Comparison of ENCODE assay signal across 1 cellular context in the genomic region with DNA sequence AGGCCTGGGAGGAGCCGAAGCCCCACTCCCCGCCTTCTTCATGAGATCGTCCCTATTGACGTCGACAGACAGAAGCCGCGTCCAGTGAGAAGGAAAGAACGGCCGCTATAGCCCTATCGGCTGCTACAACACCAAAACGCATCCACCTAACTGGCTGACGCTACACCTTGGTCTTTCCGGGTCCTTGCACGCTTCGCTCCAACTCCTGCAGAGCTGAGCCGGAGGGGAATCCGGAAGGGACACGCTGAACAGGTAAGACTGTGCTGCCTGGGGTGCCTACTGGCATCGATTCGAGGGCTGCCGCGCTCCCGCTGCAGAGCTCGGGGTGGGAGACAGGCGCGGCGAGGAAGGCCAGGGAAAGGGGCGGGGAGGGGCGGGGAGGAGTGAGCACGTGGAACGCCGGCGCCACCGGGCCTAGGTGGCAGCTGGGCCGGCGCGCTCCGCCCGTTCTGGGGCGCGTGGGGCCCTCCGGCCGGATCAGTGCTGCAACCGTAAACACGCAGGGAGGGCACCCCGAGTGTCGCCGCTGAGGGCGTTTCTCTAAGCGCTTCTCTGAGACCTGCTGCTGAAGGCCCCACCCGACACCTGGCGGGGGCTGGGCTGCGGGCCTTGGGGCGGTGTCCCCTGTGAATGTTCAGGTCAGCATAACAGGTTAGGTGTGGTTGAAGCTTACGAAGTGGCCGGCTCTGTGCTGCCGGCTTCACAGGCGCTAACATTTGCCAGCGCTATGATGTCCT.
TF ChIP-seq lines count a peak whose summit lies in the region.

TSS of gene DCAF4 (plus strand) at position 173 of the 737 bp plus-strand sequence. CDS start 11,515 bp downstream, outside the sequence.

TF ChIP-seq in WTC11, 78 proteins besides CTCF, POLR2A, EP300 and RAD21 (continued from another document):
- no peak for TF ChIP-seq ZNF425 (CRISPR knock-in tag; conservative IDR thresholded peaks at IDR 0.05)
- TF ChIP-seq, protein P1, sequence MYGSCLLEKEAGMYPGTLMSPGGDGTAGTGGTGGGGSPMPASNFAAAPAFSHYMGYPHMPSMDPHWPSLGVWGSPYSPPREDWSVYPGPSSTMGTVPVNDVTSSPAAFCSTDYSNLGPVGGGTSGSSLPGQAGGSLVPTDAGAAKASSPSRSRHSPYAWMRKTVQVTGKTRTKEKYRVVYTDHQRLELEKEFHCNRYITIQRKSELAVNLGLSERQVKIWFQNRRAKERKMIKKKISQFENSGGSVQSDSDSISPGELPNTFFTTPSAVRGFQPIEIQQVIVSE (CRISPR knock-in tag; IDR thresholded peaks at IDR 0.05; ENCODE audit: borderline replicate concordance) = no peak
- TF ChIP-seq ZNF396 (CRISPR knock-in tag; IDR thresholded peaks at IDR 0.05; ENCODE audit: borderline replicate concordance) = no peak
- TF ChIP-seq EMX1 (CRISPR knock-in tag; IDR thresholded peaks at IDR 0.05) = no peak
- TF ChIP-seq, protein P2, sequence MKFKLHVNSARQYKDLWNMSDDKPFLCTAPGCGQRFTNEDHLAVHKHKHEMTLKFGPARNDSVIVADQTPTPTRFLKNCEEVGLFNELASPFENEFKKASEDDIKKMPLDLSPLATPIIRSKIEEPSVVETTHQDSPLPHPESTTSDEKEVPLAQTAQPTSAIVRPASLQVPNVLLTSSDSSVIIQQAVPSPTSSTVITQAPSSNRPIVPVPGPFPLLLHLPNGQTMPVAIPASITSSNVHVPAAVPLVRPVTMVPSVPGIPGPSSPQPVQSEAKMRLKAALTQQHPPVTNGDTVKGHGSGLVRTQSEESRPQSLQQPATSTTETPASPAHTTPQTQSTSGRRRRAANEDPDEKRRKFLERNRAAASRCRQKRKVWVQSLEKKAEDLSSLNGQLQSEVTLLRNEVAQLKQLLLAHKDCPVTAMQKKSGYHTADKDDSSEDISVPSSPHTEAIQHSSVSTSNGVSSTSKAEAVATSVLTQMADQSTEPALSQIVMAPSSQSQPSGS (CRISPR knock-in tag; IDR thresholded peaks at IDR 0.05; ENCODE audit: borderline replicate concordance, low read depth) = no peak
